20 cellular contexts compared by ENCODE assay signal in the genomic region with DNA sequence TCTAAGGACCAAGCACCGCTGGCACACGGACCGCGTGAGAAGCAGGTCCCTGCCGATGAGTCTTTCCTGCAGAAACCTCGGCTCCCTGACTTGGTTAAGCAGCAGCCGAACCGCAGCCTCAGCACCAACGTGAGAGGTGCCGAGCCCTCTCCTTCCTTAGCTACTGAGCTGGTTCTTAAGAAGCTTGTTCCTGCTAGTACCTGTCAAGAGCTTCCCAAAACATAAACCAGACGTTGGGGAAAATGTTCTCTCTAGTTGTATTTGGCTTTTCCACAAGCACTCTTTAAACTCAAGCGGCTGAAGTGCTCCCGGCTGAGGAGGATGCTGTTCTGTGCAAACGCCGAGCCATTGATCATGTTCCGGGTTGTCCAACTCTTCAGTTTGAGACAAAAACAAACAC. TPM values are rescaled to one million over a fixed set of nuclear protein-coding genes. Genes with fewer than 3 reads are reported as not detected.
A peak's percentile ranks its signal among the peaks of the same experiment; 100 is the strongest.
DNase-seq lines count a peak whose midpoint lies in the region; ATAC-seq and TF ChIP-seq lines count a peak whose summit lies in the region.
"Had no signal": no experiment of that assay in that cellular context is flagged by ENCODE, and none has a peak within 500 bp of the region (broad histone marks: within the 10 kb centered on the region; RNA-seq: fewer than 3 reads in every experiment).

No MANE protein-coding gene starts in this region.

- H3K27ac ChIP-seq in foreskin keratinocyte (no peak overlapping the region), rectal smooth muscle tissue (ENCODE audit: low read depth, low read length) (peak overlapping the region; percentile 75)

- H3K27me3 ChIP-seq in foreskin keratinocyte (peaks cover 8% of the 10 kb centered on the region), rectal smooth muscle tissue (ENCODE audit: control insufficient read depth, insufficient read depth, low read length) (no peaks in the 10 kb centered on the region)

- H3K4me1 ChIP-seq in foreskin keratinocyte: no peaks in the 10 kb centered on the region
- peaks cover 13% of the 10 kb centered on the region for H3K4me1 ChIP-seq in rectal smooth muscle tissue (ENCODE audit: control insufficient read depth, insufficient read depth, low read length)

- no peak overlapping the region for H3K9ac ChIP-seq in rectal smooth muscle tissue (ENCODE audit: low read length)

- H3K4me3 ChIP-seq in rectal smooth muscle tissue (ENCODE audit: low read length): peak overlapping the region; percentile 21

- ATAC-seq in foreskin keratinocyte: peak; percentile 57
- ATAC-seq: activated T-helper 17 cell treated with anti-CD3 and anti-CD28 coated beads, Interleukin-2, amount 50 U/mL, for 72 hours; naive thymus-derived CD4-positive, alpha-beta T cell had no signal

- H3K36me3 ChIP-seq in rectal smooth muscle tissue (ENCODE audit: control insufficient read depth, insufficient read depth, low read length): no peaks in the 10 kb centered on the region

- TF ChIP-seq CTCF in foreskin keratinocyte (conservative IDR thresholded peaks at IDR 0.05): no peak

- DNase-seq in DMS79 treated with DMSO at 0.1 percent for 48 hours (lab: John Stamatoyannopoulos, UW) (peak; percentile 49), DMS79 (lab: John Stamatoyannopoulos, UW) (no peak), ELR (ENCODE audit: low read depth) (peak; percentile 8), foreskin keratinocyte (no peak), AG08396 (ENCODE audit: low spot score) (no peak), glomerular visceral epithelial cell (ENCODE audit: extremely low spot score) (no peak)
- no peak for DNase-seq in effector CD4-positive, alpha-beta T cell
- DNase-seq: activated CD4-positive, CD25-positive, alpha-beta regulatory T cell treated with anti-CD3 and anti-CD28 coated beads, Interleukin-2, amount 50 U/mL, for 72 hours; activated naive CD8-positive, alpha-beta T cell treated with anti-CD3 and anti-CD28 coated beads, Interleukin-2, amount 10 ng/mL, durations not matched to agents 7 days and 5 days; C1 segment of cervical spinal cord; dermis blood vessel endothelial cell; mammary epithelial cell; naive thymus-derived CD4-positive, alpha-beta T cell; NCI-H1694 treated with DMSO at 0.1 percent for 48 hours; NCI-H446 treated with DMSO at 0.1 percent for 48 hours; OCI-M1; small intestine; stimulated activated CD4-positive, alpha-beta T cell treated with anti-CD3 and anti-CD28 coated beads, Interleukin-4, amount 100 ng/mL, for 1 hour had no signal

RNA-seq across cellular contexts. Expression of gene TLR3, which starts 29.3 kb away (rescaled TPM):
- 5.2 and 6.9 TPM in 2 replicates for total RNA-seq in foreskin keratinocyte
- polyA plus RNA-seq in foreskin keratinocyte: 1.1 and 1.3 TPM in 2 replicates

Comparison
In these comparisons a context has a peak if more than half of its experiments do, and no peak if none do; other contexts are left out.
1. DNase-seq: peak in DMS79 treated with DMSO at 0.1 percent for 48 hours (single experiment) and ELR (single experiment); none in DMS79 (single experiment), foreskin keratinocyte (0 of 2), AG08396 (single experiment), effector CD4-positive, alpha-beta T cell (single experiment) and glomerular visceral epithelial cell (single experiment).